Comparison of ENCODE assay signal across 8 cellular contexts in genomic region chr5:140557136-140557805, GRCh38. TPM values are rescaled to one million over a fixed set of nuclear protein-coding genes. Genes with fewer than 3 reads are reported as not detected.
A peak's percentile ranks its signal among the peaks of the same experiment; 100 is the strongest.
DNase-seq lines count a peak whose midpoint lies in the region; ATAC-seq and TF ChIP-seq lines count a peak whose summit lies in the region.

Gene SRA1 (minus strand): TSS chr5:140557473. CDS start chr5:140557452, 21 bp downstream.

- TF ChIP-seq POLR2A in lower leg skin (IDR thresholded peaks at IDR 0.05) = peak in 1 of 2 donors; percentile 40

- peaks cover 0 to 2% (median 0%) of the 10 kb centered on the region in 7 donors for H3K9me3 Mint-ChIP-seq in CD14-positive monocyte

- 1 to 2% methylated on average over 6 to 37 of the region's 46 CpGs for WGBS in lower leg skin, 2 donors

- H3K27ac ChIP-seq in dorsolateral prefrontal cortex = peak within 1 kb of the TSS; percentile 27 to 97 (median 89)

- H3K4me3 ChIP-seq in dorsolateral prefrontal cortex (peak within 1 kb of the TSS; percentile 58 to 97 (median 84)), lower leg skin (ENCODE audit: low read depth, poor library complexity, severe bottlenecking) (peak within 1 kb of the TSS; percentile 87)

- no peaks in the 10 kb centered on the region for H3K27me3 ChIP-seq in dorsolateral prefrontal cortex

- peak; percentile 92 for DNase-seq in CD14-positive monocyte (ENCODE audit: low spot score)
- peak; percentile 97 for DNase-seq in NCI-H69 (lab: John Stamatoyannopoulos, UW)
- DNase-seq in activated CD4-positive, alpha-beta T cell treated with anti-CD3 and anti-CD28 coated beads, Interleukin-2, amount 50 U/mL, for 48 hours = peak; percentile 91 to 94
- peak; percentile 92 to 98 (median 96) for DNase-seq in dorsolateral prefrontal cortex
- DNase-seq in lower leg skin (ENCODE audit: low spot score in 2 of 2) = peak; percentile 93 to 99
- peak; percentile 77 to 83 for DNase-seq in stimulated activated CD4-positive, alpha-beta T cell treated with anti-CD3 and anti-CD28 coated beads, Interleukin-4, amount 100 ng/mL, for 4 hours

- ATAC-seq in GM19372 (IDR thresholded peaks at IDR 0.05; ENCODE audit: low read depth, unreplicated experiment) (peak; percentile 97), HG03521 (IDR thresholded peaks at IDR 0.05; ENCODE audit: unreplicated experiment) (peak; percentile 96)

- H3K27me3 Mint-ChIP-seq in CD14-positive monocyte (ENCODE audit: low read depth in 3 of 3) = peaks cover 0 to 5% (median 0%) of the 10 kb centered on the region in 3 donors

- intact Hi-C loops in CD14-positive monocyte (cut with micrococcal nuclease) (loop anchor here in 1 of 2 donors (5.0 kb wide), 1 partner anchor 45 kb away; no protein-coding TSS in a partner anchor), dorsolateral prefrontal cortex (cut with DNase I) (no loop called here), lower leg skin (cut with DNase I; ENCODE audit: low total_unique reads) (no loop called here)

- peak within 1 kb of the TSS; percentile 89 to 99 (median 98) for H3K27ac Mint-ChIP-seq in CD14-positive monocyte

- H3K4me3 Mint-ChIP-seq in CD14-positive monocyte = peak within 1 kb of the TSS; percentile 86 to 96

- H3K4me1 Mint-ChIP-seq in CD14-positive monocyte = peaks cover 58% of the 10 kb centered on the region

- TF ChIP-seq CTCF in CD14-positive monocyte (IDR thresholded peaks at IDR 0.05) = no peak
- TF ChIP-seq CTCF in dorsolateral prefrontal cortex (IDR thresholded peaks at IDR 0.05 in 54 of 56, conservative IDR thresholded peaks at IDR 0.05 in 2 of 56; ENCODE audit: low read depth in 1 of 56, partially characterized antibody in 56 of 56) = peak in 20 of 56 donors; percentile 5 to 45 (median 24)
- no peak for TF ChIP-seq CTCF in lower leg skin (IDR thresholded peaks at IDR 0.05)

- peaks cover 59 to 65% of the 10 kb centered on the region in 2 donors for H3K36me3 Mint-ChIP-seq in CD14-positive monocyte

RNA-seq across cellular contexts. Expression of gene SRA1, which starts in this region (rescaled TPM):
- polyA plus RNA-seq in CD14-positive monocyte = 10 to 100 TPM; 72.4 to 80.8 TPM
- total RNA-seq in dorsolateral prefrontal cortex (10 to 100 TPM; 22.4 to 42.3 (median 30.2) TPM), lower leg skin (10 to 100 TPM; 11.4 to 23.9 (median 14.6) TPM)

Comparison
In these comparisons a context has a peak if more than half of its experiments do, and no peak if none do; other contexts are left out.
1. Peak in every context shown above with its lines: DNase-seq, ATAC-seq, H3K4me3 ChIP-seq and H3K27ac ChIP-seq.